Comparison of ENCODE assay signal across 8 cellular contexts in the genomic region with DNA sequence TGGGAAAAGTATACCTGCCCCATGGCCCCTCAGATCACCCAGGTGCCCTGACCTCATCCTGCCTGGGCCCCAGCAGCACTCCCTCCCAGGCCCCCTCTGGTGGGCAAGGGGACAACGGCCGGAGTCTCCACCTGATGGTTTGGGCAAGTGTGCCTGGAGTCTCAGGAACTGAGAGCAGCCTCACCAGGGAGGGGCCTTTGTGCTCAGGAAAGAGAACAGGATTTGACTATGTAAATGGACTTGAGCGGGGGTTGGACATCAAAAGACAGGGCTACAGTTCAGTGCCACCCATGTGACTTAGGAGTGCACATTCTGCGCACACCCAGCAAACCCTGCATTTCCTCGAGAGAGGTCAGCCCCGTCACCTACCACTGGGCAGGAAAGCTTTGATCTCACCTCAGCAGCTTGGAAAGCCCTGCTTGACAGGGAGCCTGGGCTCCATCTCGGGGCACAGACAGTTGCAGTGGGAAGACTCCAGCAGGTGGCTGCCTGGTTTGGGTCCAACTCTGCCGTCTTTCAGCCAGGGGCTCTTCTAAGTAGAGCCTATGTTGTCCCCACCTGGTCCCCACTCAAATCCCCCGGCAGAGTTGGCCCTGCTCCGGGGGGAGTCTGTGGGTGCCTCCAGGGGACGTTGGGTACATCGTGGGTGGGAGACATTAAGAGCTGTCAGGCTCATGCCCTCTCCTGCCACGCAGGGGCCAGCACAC. TPM values are rescaled to one million over a fixed set of nuclear protein-coding genes. Genes with fewer than 3 reads are reported as not detected.
DNase-seq lines count a peak whose midpoint lies in the region; ATAC-seq and TF ChIP-seq lines count a peak whose summit lies in the region.

No MANE protein-coding gene starts in this region.

- peaks cover 11% of the 10 kb centered on the region; the same call in 1 of the 2 replicates for H3K9me3 ChIP-seq in BLaER1
- H3K9me3 ChIP-seq in ovary = no peaks in the 10 kb centered on the region

- peak overlapping the region; percentile 98 for H3K4me2 ChIP-seq in BLaER1

- H3K36me3 ChIP-seq in BLaER1 = peaks cover 62% of the 10 kb centered on the region
- H3K36me3 ChIP-seq in ovary = no peaks in the 10 kb centered on the region

- ATAC-seq in GM18868 (IDR thresholded peaks at IDR 0.05; ENCODE audit: unreplicated experiment) = peak; percentile 43
- peak; percentile 37 for ATAC-seq in HG03039 (IDR thresholded peaks at IDR 0.05; ENCODE audit: unreplicated experiment)
- ATAC-seq in activated T-cell treated with anti-CD3 and anti-CD28 coated beads, Interleukin-2, amount 50 U/mL, for 72 hours (replicated peaks in 1 of 2) = no peak

- no peak for TF ChIP-seq EP300 in ovary (IDR thresholded peaks at IDR 0.05)

- DNase-seq in activated T-cell treated with anti-CD3 and anti-CD28 coated beads, Interleukin-2, amount 50 U/mL, for 72 hours = peak in 1 of 2 donors; percentile 28
- no peak for DNase-seq in progenitor cell of endocrine pancreas (ENCODE audit: low spot score, unreplicated experiment)
- no peak for DNase-seq in ovary
- DNase-seq in RWPE1 (ENCODE audit: low spot score) = no peak
- DNase-seq in activated CD4-positive, alpha-beta T cell treated with anti-CD3 and anti-CD28 coated beads, Interleukin-2, amount 50 U/mL, for 48 hours = no peak

- H3K27me3 ChIP-seq in BLaER1 (no peaks in the 10 kb centered on the region), ovary (no peaks in the 10 kb centered on the region)

- POLR2A ChIA-PET in RWPE1 (lab: Yijun Ruan, JAX; ENCODE audit: low non-redundant PET) = no interaction called here

- intact Hi-C loops in ovary (cut with DNase I) = no loop called here

- H3K4me3 Mint-ChIP-seq in activated T-cell treated with anti-CD3 and anti-CD28 coated beads, Interleukin-2, amount 50 U/mL, for 72 hours = peak overlapping the region; percentile 83 to 97
- no peak overlapping the region for H3K4me3 Mint-ChIP-seq in progenitor cell of endocrine pancreas (ENCODE audit: low read depth)

- H3K4me1 Mint-ChIP-seq in activated T-cell treated with anti-CD3 and anti-CD28 coated beads, Interleukin-2, amount 50 U/mL, for 72 hours (ENCODE audit: low read depth) = peaks cover 59% of the 10 kb centered on the region
- peaks cover 7% of the 10 kb centered on the region for H3K4me1 Mint-ChIP-seq in progenitor cell of endocrine pancreas (ENCODE audit: low read depth)

- TF ChIP-seq CTCF in progenitor cell of endocrine pancreas (IDR thresholded peaks at IDR 0.05; ENCODE audit: unreplicated experiment) = peak; percentile 43
- no peak for TF ChIP-seq CTCF in ovary (IDR thresholded peaks at IDR 0.05)
- no peak for TF ChIP-seq CTCF in RWPE1 (conservative IDR thresholded peaks at IDR 0.05; ENCODE audit: low read depth)

- no peak for TF ChIP-seq POLR2A in ovary (IDR thresholded peaks at IDR 0.05)

- H3K27ac Mint-ChIP-seq in activated T-cell treated with anti-CD3 and anti-CD28 coated beads, Interleukin-2, amount 50 U/mL, for 72 hours = peak overlapping the region; percentile 55
- H3K27ac Mint-ChIP-seq in progenitor cell of endocrine pancreas = no peak overlapping the region

- WGBS in ovary, 3 donors = 79 to 89% (median 84%) methylated on average over 13 of the region's 13 CpGs

- H3K27ac ChIP-seq in BLaER1 = peak overlapping the region; percentile 96; the same call in 1 of the 2 replicates
- H3K27ac ChIP-seq in ovary = no peak overlapping the region
- H3K27ac ChIP-seq in RWPE1 = no peak overlapping the region

- H3K9me3 Mint-ChIP-seq in activated T-cell treated with anti-CD3 and anti-CD28 coated beads, Interleukin-2, amount 50 U/mL, for 72 hours = no peaks in the 10 kb centered on the region
- no peaks in the 10 kb centered on the region for H3K9me3 Mint-ChIP-seq in progenitor cell of endocrine pancreas (ENCODE audit: low read depth)

- CTCF ChIA-PET in RWPE1 (lab: Yijun Ruan, JAX) = interaction anchor here (0.6 kb wide), 1 partner anchor 53 kb away, joined by 5 read pairs; no protein-coding TSS in a partner anchor

- H3K36me3 Mint-ChIP-seq in activated T-cell treated with anti-CD3 and anti-CD28 coated beads, Interleukin-2, amount 50 U/mL, for 72 hours (ENCODE audit: insufficient read depth in 2 of 2) = peaks cover 9 to 18% of the 10 kb centered on the region in 2 donors
- no peaks in the 10 kb centered on the region for H3K36me3 Mint-ChIP-seq in progenitor cell of endocrine pancreas (ENCODE audit: insufficient read depth)

- peaks cover 71% of the 10 kb centered on the region for H3K4me1 ChIP-seq in BLaER1
- H3K4me1 ChIP-seq in ovary (ENCODE audit: insufficient read depth) = peaks cover 5% of the 10 kb centered on the region

- H4K20me1 ChIP-seq in BLaER1 = peaks cover 73% of the 10 kb centered on the region

- H3K9ac ChIP-seq in BLaER1 = peak overlapping the region; percentile 89

- peak overlapping the region; percentile 83 for H3K4me3 ChIP-seq in BLaER1
- no peak overlapping the region for H3K4me3 ChIP-seq in ovary

- H3K27me3 Mint-ChIP-seq in activated T-cell treated with anti-CD3 and anti-CD28 coated beads, Interleukin-2, amount 50 U/mL, for 72 hours (ENCODE audit: low read depth) = no peaks in the 10 kb centered on the region
- peaks cover under 1% of the 10 kb centered on the region for H3K27me3 Mint-ChIP-seq in progenitor cell of endocrine pancreas

RNA-seq across cellular contexts. Expression of a gene that starts 3.3 kb away (rescaled TPM):
- total RNA-seq in activated T-cell treated with anti-CD3 and anti-CD28 coated beads, Interleukin-2, amount 50 U/mL, for 72 hours = 10 to 100 TPM; 64.8 to 69.3 TPM
- total RNA-seq in progenitor cell of endocrine pancreas (5.3 and 9.0 TPM in 2 replicates), ovary (10 to 100 TPM in 1 of 7 donors, 1 to 10 TPM in 6; 4.1 to 11.4 (median 7.7) TPM)
- polyA plus RNA-seq in ovary = 10 to 100 TPM in 1 of 2 donors, 1 to 10 TPM in 1; 4.3 to 14.4 TPM

RNA-seq across cellular contexts. Expression of a gene that starts 30.9 kb away (rescaled TPM):
- total RNA-seq in activated T-cell treated with anti-CD3 and anti-CD28 coated beads, Interleukin-2, amount 50 U/mL, for 72 hours = not detected
- total RNA-seq in progenitor cell of endocrine pancreas = not detected in 2 replicates
- total RNA-seq in ovary = not detected
- polyA plus RNA-seq in ovary = not detected

RNA-seq across cellular contexts. Expression of a gene that starts 50.4 kb away (rescaled TPM):
- 1 to 10 TPM in 1 of 2 donors, under 1 TPM in 1; 0.55 to 2.3 TPM for total RNA-seq in activated T-cell treated with anti-CD3 and anti-CD28 coated beads, Interleukin-2, amount 50 U/mL, for 72 hours
- total RNA-seq in progenitor cell of endocrine pancreas (0.71 and 1.2 TPM in 2 replicates), ovary (1 to 10 TPM in 4 of 7 donors, under 1 TPM in 3; 0.18 to 3.1 (median 1.1) TPM)
- polyA plus RNA-seq in ovary = under 1 TPM; 0.53 to 0.62 TPM

Comparison
In these comparisons a context has a peak if more than half of its experiments do, and no peak if none do; other contexts are left out.
1. ATAC-seq: peak in GM18868 (single experiment) and HG03039 (single experiment); none in activated T-cell treated with anti-CD3 and anti-CD28 coated beads, Interleukin-2, amount 50 U/mL, for 72 hours (0 of 2).